Comparison of ENCODE assay signal across 1 cellular context in genomic region chr9:131502781-131503625, GRCh38.
TF ChIP-seq lines count a peak whose summit lies in the region.

TSS of gene POMT1 (plus strand) at chr9:131502918. CDS start at chr9:131504219, 1,301 bp downstream.

TF ChIP-seq in HepG2, 621 proteins besides CTCF, POLR2A, EP300 and RAD21 (continued from another document and continues in another):
- peak; percentile 80 for TF ChIP-seq THAP9 (CRISPR knock-in tag; IDR thresholded peaks at IDR 0.05; ENCODE audit: borderline replicate concordance)
- peak; percentile 60; the same call in 1 of the 2 replicates for TF ChIP-seq MAZ (IDR thresholded peaks at IDR 0.05; ENCODE audit: borderline replicate concordance, low read depth, low read length)
- peak; percentile 24; the same call in 1 of the 2 replicates for TF ChIP-seq MAZ (CRISPR knock-in tag; IDR thresholded peaks at IDR 0.05; ENCODE audit: low read depth)
- no peak; the same call in 1 of the 2 replicates for TF ChIP-seq ZNF792 (CRISPR knock-in tag; IDR thresholded peaks at IDR 0.05)
- peak; percentile 41; the same call in 1 of the 2 replicates for TF ChIP-seq ZNF646 (CRISPR knock-in tag; IDR thresholded peaks at IDR 0.05)
- TF ChIP-seq ZSCAN9 (CRISPR knock-in tag; IDR thresholded peaks at IDR 0.05; ENCODE audit: borderline replicate concordance), result peak; percentile 60; the same call in 1 of the 2 replicates
- no peak for TF ChIP-seq SP1 (IDR thresholded peaks at IDR 0.05)
- peak; percentile 85 for TF ChIP-seq SP1 (CRISPR knock-in tag; IDR thresholded peaks at IDR 0.05)
- no peak; the same call in 1 of the 2 replicates for TF ChIP-seq JDP2 (CRISPR knock-in tag; IDR thresholded peaks at IDR 0.05; ENCODE audit: borderline replicate concordance)
- TF ChIP-seq ZNF674 (CRISPR knock-in tag; IDR thresholded peaks at IDR 0.05; ENCODE audit: low read depth), result no peak
- TF ChIP-seq HNRNPLL (IDR thresholded peaks at IDR 0.05; ENCODE audit: low read depth, low read length, poor library complexity, severe bottlenecking), result peak; percentile 82
- TF ChIP-seq, protein P1, sequence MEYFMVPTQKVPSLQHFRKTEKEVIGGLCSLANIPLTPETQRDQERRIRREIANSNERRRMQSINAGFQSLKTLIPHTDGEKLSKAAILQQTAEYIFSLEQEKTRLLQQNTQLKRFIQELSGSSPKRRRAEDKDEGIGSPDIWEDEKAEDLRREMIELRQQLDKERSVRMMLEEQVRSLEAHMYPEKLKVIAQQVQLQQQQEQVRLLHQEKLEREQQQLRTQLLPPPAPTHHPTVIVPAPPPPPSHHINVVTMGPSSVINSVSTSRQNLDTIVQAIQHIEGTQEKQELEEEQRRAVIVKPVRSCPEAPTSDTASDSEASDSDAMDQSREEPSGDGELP (IDR thresholded peaks at IDR 0.05; ENCODE audit: borderline replicate concordance, low read depth), result no peak
- TF ChIP-seq ZNF773 (CRISPR knock-in tag; IDR thresholded peaks at IDR 0.05; ENCODE audit: borderline replicate concordance), result no peak
- TF ChIP-seq, protein P2, sequence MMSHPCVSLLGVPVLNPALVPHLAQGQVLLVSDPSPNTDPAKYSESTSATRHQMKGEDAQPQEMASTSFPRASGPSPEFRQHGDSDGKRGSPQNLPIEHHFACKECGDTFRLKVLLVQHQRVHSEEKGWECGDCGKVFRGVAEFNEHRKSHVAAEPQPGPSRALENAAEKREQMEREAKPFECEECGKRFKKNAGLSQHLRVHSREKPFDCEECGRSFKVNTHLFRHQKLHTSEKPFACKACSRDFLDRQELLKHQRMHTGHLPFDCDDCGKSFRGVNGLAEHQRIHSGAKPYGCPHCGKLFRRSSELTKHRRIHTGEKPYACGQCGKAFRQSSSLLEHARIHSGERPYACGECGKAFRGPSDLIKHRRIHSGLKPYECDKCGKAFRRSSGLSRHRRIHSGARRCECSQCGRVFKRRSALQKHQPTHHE (CRISPR knock-in tag; IDR thresholded peaks at IDR 0.05; ENCODE audit: borderline replicate concordance), result peak; percentile 57
- no peak for TF ChIP-seq ZNF530 (CRISPR knock-in tag; IDR thresholded peaks at IDR 0.05; ENCODE audit: low read depth)
- peak; percentile 88 for TF ChIP-seq KMT2A (CRISPR knock-in tag; IDR thresholded peaks at IDR 0.05)
- peak; percentile 52 for TF ChIP-seq BCL6 (CRISPR knock-in tag; IDR thresholded peaks at IDR 0.05)
- peak; percentile 49; the same call in 1 of the 2 replicates for TF ChIP-seq HCFC1 (IDR thresholded peaks at IDR 0.05; ENCODE audit: low read depth, low read length)
- peak; percentile 55; the same call in 1 of the 2 replicates for TF ChIP-seq ZNF563 (CRISPR knock-in tag; IDR thresholded peaks at IDR 0.05)
- 0 out of 2 replicates have a peak, but pooled peaks have one; percentile 71 for TF ChIP-seq ZNF34 (CRISPR knock-in tag; IDR thresholded peaks at IDR 0.05; ENCODE audit: borderline replicate concordance)
- TF ChIP-seq ISL2 (CRISPR knock-in tag; IDR thresholded peaks at IDR 0.05), result peak; percentile 62
- TF ChIP-seq MYNN (CRISPR knock-in tag; IDR thresholded peaks at IDR 0.05; ENCODE audit: low read depth), result no peak
- TF ChIP-seq TOPORS (CRISPR knock-in tag; IDR thresholded peaks at IDR 0.05), result no peak; the same call in 1 of the 2 replicates
- no peak for TF ChIP-seq ZNF296 (CRISPR knock-in tag; conservative IDR thresholded peaks at IDR 0.05)
- no peak for TF ChIP-seq MLLT10 (CRISPR knock-in tag; IDR thresholded peaks at IDR 0.05)
- TF ChIP-seq ZNF501 (CRISPR knock-in tag; IDR thresholded peaks at IDR 0.05), result peak; percentile 94
- no peak for TF ChIP-seq PAXIP1 (CRISPR knock-in tag; conservative IDR thresholded peaks at IDR 0.05)
- peak; percentile 62; the same call in 1 of the 2 replicates for TF ChIP-seq TP53 (CRISPR knock-in tag; conservative IDR thresholded peaks at IDR 0.05)
- TF ChIP-seq MAFK (conservative IDR thresholded peaks at IDR 0.05 in 1 of 2, IDR thresholded peaks at IDR 0.05 in 1 of 2; ENCODE audit: low read length in 2 of 2), result no peak; a peak in 1 of 4 replicates
- TF ChIP-seq ZBTB42 (CRISPR knock-in tag; IDR thresholded peaks at IDR 0.05), result peak; percentile 94
- TF ChIP-seq, protein P3, sequence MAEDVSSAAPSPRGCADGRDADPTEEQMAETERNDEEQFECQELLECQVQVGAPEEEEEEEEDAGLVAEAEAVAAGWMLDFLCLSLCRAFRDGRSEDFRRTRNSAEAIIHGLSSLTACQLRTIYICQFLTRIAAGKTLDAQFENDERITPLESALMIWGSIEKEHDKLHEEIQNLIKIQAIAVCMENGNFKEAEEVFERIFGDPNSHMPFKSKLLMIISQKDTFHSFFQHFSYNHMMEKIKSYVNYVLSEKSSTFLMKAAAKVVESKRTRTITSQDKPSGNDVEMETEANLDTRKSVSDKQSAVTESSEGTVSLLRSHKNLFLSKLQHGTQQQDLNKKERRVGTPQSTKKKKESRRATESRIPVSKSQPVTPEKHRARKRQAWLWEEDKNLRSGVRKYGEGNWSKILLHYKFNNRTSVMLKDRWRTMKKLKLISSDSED (CRISPR knock-in tag; IDR thresholded peaks at IDR 0.05), result 0 out of 2 replicates have a peak, but pooled peaks have one; percentile 49
- TF ChIP-seq PCBP1 (IDR thresholded peaks at IDR 0.05; ENCODE audit: borderline replicate concordance, low read depth, low read length), result no peak
- TF ChIP-seq, protein P4, sequence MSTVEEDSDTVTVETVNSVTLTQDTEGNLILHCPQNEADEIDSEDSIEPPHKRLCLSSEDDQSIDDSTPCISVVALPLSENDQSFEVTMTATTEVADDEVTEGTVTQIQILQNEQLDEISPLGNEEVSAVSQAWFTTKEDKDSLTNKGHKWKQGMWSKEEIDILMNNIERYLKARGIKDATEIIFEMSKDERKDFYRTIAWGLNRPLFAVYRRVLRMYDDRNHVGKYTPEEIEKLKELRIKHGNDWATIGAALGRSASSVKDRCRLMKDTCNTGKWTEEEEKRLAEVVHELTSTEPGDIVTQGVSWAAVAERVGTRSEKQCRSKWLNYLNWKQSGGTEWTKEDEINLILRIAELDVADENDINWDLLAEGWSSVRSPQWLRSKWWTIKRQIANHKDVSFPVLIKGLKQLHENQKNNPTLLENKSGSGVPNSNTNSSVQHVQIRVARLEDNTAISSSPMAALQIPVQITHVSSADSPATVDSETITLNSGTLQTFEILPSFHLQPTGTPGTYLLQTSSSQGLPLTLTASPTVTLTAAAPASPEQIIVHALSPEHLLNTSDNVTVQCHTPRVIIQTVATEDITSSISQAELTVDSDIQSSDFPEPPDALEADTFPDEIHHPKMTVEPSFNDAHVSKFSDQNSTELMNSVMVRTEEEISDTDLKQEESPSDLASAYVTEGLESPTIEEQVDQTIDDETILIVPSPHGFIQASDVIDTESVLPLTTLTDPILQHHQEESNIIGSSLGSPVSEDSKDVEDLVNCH (CRISPR knock-in tag; IDR thresholded peaks at IDR 0.05), result 0 out of 2 replicates have a peak, but pooled peaks have one; percentile 21
- no peak for TF ChIP-seq NPAS2 (CRISPR knock-in tag; IDR thresholded peaks at IDR 0.05; ENCODE audit: borderline replicate concordance)
- TF ChIP-seq ZNF24 (IDR thresholded peaks at IDR 0.05), result no peak
- TF ChIP-seq ZFP1 (CRISPR knock-in tag; IDR thresholded peaks at IDR 0.05), result no peak
- peak; percentile 89; the same call in 1 of the 2 replicates for TF ChIP-seq ZNF850 (CRISPR knock-in tag; conservative IDR thresholded peaks at IDR 0.05)
- peak; percentile 84 for TF ChIP-seq GABPB1 (CRISPR knock-in tag; IDR thresholded peaks at IDR 0.05)
- peak; percentile 81 for TF ChIP-seq RBM39 (IDR thresholded peaks at IDR 0.05; ENCODE audit: low read depth, low read length, poor library complexity, severe bottlenecking)
- no peak for TF ChIP-seq RFXANK (CRISPR knock-in tag; IDR thresholded peaks at IDR 0.05)
- TF ChIP-seq ZNF205 (CRISPR knock-in tag; IDR thresholded peaks at IDR 0.05), result 0 out of 2 replicates have a peak, but pooled peaks have one; percentile 27
- TF ChIP-seq YY1 (IDR thresholded peaks at IDR 0.05; ENCODE audit: insufficient read depth, insufficient replicate concordance, low read depth, low read length), result peak; percentile 76
- peak; percentile 78 for TF ChIP-seq ZC3H13 (CRISPR knock-in tag; IDR thresholded peaks at IDR 0.05)
